ENCODE assay signal across 20 cellular contexts in the genomic region with DNA sequence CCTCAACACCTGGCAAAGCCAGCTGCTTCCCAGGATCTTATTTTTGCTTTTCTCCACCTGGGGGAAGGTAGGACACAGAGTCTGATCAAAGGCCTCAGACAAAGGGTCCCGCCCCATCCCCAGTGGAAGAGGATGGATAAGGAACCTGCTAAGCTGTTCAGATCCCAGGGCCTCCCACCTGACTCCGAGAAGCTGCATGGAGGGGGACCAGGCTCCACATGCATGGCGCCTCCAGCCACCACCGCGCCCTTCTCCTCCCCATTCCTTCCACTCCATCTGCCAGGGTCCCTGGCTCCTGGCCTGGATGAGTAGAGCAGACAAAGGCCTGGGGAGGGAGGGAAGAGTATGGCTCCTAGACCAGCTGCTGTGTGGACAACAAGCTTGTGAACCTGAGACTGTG. TPM values are rescaled to one million over a fixed set of nuclear protein-coding genes. Genes with fewer than 3 reads are reported as not detected.
DNase-seq lines count a peak whose midpoint lies in the region; ATAC-seq, FAIRE-seq and TF ChIP-seq lines count a peak whose summit lies in the region.
"Had no signal": no experiment of that assay in that cellular context is flagged by ENCODE, and none has a peak within 500 bp of the region (broad histone marks: within the 10 kb centered on the region; RNA-seq: fewer than 3 reads in every experiment).

No MANE protein-coding gene starts in this region.

- no peak overlapping the region for H2BK12ac ChIP-seq in H1 (ENCODE audit: low read depth, low read length)
- H2BK12ac ChIP-seq in neuronal stem cell (ENCODE audit: low read length) = peak overlapping the region; percentile 30

- no peak for TF ChIP-seq CTCF in H1 (IDR thresholded peaks at IDR 0.05; ENCODE audit: control extremely low read depth in 1 of 3, insufficient read depth in 1 of 3, low read depth in 1 of 3, low read length in 3 of 3)

- no peak for TF ChIP-seq EP300 in H1 (IDR thresholded peaks at IDR 0.05; ENCODE audit: borderline replicate concordance in 1 of 2, low read depth in 2 of 2, low read length in 2 of 2)

- H3K27me3 ChIP-seq in H1 (replicated peaks in 1 of 4; ENCODE audit: control insufficient read depth in 3 of 4, extremely low read depth in 1 of 4, insufficient read depth in 3 of 4, low read length in 3 of 4) (no peaks in the 10 kb centered on the region), neuronal stem cell (ENCODE audit: control insufficient read depth in 3 of 3, insufficient read depth in 3 of 3, low read depth in 1 of 3, low read length in 3 of 3) (no peaks in the 10 kb centered on the region), MG63 (no peaks in the 10 kb centered on the region)
- H3K27me3 ChIP-seq: BE2C, Peyer's patch had no signal

- no peak for FAIRE-seq in H1 (lab: Jason Lieb, UNC)
- FAIRE-seq: A204.1 had no signal

- H3K4me2 ChIP-seq in H1 (ENCODE audit: insufficient read depth in 1 of 2, low read depth in 2 of 2, low read length in 2 of 2) = no peak overlapping the region
- no peak overlapping the region for H3K4me2 ChIP-seq in neuronal stem cell (ENCODE audit: insufficient read depth, low read length, poor library complexity, severe bottlenecking)
- H3K4me2 ChIP-seq: KMS-11 had no signal

- no peak overlapping the region for H4K8ac ChIP-seq in H1 (ENCODE audit: extremely low read depth, insufficient read depth, low read length)
- H4K8ac ChIP-seq in neuronal stem cell (ENCODE audit: low read depth, low read length) = no peak overlapping the region

- H3K23me2 ChIP-seq in H1 (ENCODE audit: low read depth, low read length) = no peaks in the 10 kb centered on the region

- 81% methylated on average over 5 of the region's 5 CpGs; no CpG with 5 or more reads in 1 of the 2 experiments for WGBS in H1 (ENCODE audit: extremely low coverage in 1 of 2, insufficient coverage in 1 of 2, insufficient read length in 1 of 2, insufficient replicate concordance in 2 of 2, low coverage in 1 of 2, low lambda C conversion rate in 2 of 2, missing lambda C conversion rate in 1 of 2), 2 experiments
- no CpG with 5 or more reads among the region's 5 CpGs for WGBS in neuronal stem cell (ENCODE audit: extremely low coverage in 2 of 2, insufficient read length in 2 of 2, insufficient replicate concordance in 1 of 2), 2 donors

- H2AFZ ChIP-seq in H1 (ENCODE audit: low read length) (no peak overlapping the region), neuronal stem cell (ENCODE audit: low read length) (no peak overlapping the region)

- DNase-seq in NCI-H2029 (lab: John Stamatoyannopoulos, UW) = peak; percentile 15
- no peak for DNase-seq in NCI-H2029 treated with DMSO at 0.1 percent for 48 hours (lab: John Stamatoyannopoulos, UW)
- DNase-seq in NCI-H1092 treated with DMSO at 0.1 percent for 48 hours (lab: John Stamatoyannopoulos, UW) = peak; percentile 36
- no peak for DNase-seq in H1 (ENCODE audit: low read depth in 1 of 2, low spot score in 2 of 2)
- DNase-seq in neuronal stem cell (ENCODE audit: low spot score) = no peak
- no peak for DNase-seq in MG63
- DNase-seq in kidney glomerular epithelial cell (lab: John Stamatoyannopoulos, UW) = no peak
- DNase-seq: BE2C; CD4-positive, CD25-positive, alpha-beta regulatory T cell; COR-L47; H9; NCI-H510A treated with DMSO at 0.1 percent for 48 hours; Peyer's patch; T-helper 17 cell had no signal

- no peaks in the 10 kb centered on the region for H3K79me2 ChIP-seq in H1 (ENCODE audit: control insufficient read depth in 1 of 2, insufficient read depth in 2 of 2, low read length in 2 of 2)

- H2BK120ac ChIP-seq in H1 (replicated peaks; ENCODE audit: low read depth, low read length) (no peak overlapping the region), neuronal stem cell (ENCODE audit: low read depth, low read length) (peak overlapping the region; percentile 32)

- ATAC-seq in HG03521 (IDR thresholded peaks at IDR 0.05; ENCODE audit: unreplicated experiment) = no peak
- ATAC-seq: Right ventricle myocardium inferior, T-helper 17 cell had no signal

- H4K91ac ChIP-seq in H1 (replicated peaks; ENCODE audit: insufficient read length, low read length) (peak overlapping the region; percentile 44), neuronal stem cell (ENCODE audit: low read depth, low read length, poor library complexity) (no peak overlapping the region)

- H3K4ac ChIP-seq in H1 (replicated peaks; ENCODE audit: insufficient read length, low read depth, low read length) (no peak overlapping the region), neuronal stem cell (ENCODE audit: low read length) (no peak overlapping the region)

- H3K4me1 ChIP-seq in H1 (replicated peaks in 1 of 4; ENCODE audit: control insufficient read depth in 3 of 4, insufficient read depth in 4 of 4, low read length in 3 of 4) = peaks cover 8 to 31% (median 25%) of the 10 kb centered on the region in 4 experiments
- peaks cover 45 to 56% of the 10 kb centered on the region in 2 donors for H3K4me1 ChIP-seq in neuronal stem cell (ENCODE audit: control insufficient read depth in 2 of 2, insufficient read depth in 1 of 2, low read depth in 1 of 2, low read length in 2 of 2)

- H3K14ac ChIP-seq in H1 (ENCODE audit: insufficient read length) = no peak overlapping the region
- no peak overlapping the region for H3K14ac ChIP-seq in neuronal stem cell (ENCODE audit: low read length)

- no peak for TF ChIP-seq POLR2A in H1 (IDR thresholded peaks at IDR 0.05; ENCODE audit: control extremely low read depth in 1 of 2, low read depth in 2 of 2, low read length in 2 of 2)

- H3K9ac ChIP-seq in H1 (replicated peaks in 1 of 4; ENCODE audit: extremely low read depth in 1 of 4, low read depth in 3 of 4, low read length in 3 of 4) (no peak overlapping the region), neuronal stem cell (ENCODE audit: low read depth, low read length, poor library complexity) (no peak overlapping the region)
- H3K9ac ChIP-seq: KMS-11 had no signal

- H3K56ac ChIP-seq in H1 (replicated peaks; ENCODE audit: insufficient read length, low read depth, low read length) = no peak overlapping the region

- POLR2A ChIA-PET in H1 (lab: Charles Lee; ENCODE audit: partially characterized antibody) = interaction anchor here (1.4 kb wide), 1 partner anchor 102 kb away, joined by 3 read pairs; no protein-coding TSS in a partner anchor

- no peak overlapping the region for H4K5ac ChIP-seq in H1 (ENCODE audit: insufficient read length, low read depth, low read length)

- no peak overlapping the region for H2BK20ac ChIP-seq in H1 (ENCODE audit: low read length)

- no peak for TF ChIP-seq RAD21 in H1 (IDR thresholded peaks at IDR 0.05 in 1 of 2, conservative IDR thresholded peaks at IDR 0.05 in 1 of 2; ENCODE audit: low read depth in 2 of 2, low read length in 2 of 2)

- no peak overlapping the region for H3K18ac ChIP-seq in H1 (ENCODE audit: extremely low read depth, low read length)
- peak overlapping the region; percentile 5 for H3K18ac ChIP-seq in neuronal stem cell (ENCODE audit: low read length)

- H2BK15ac ChIP-seq in H1 (ENCODE audit: low read length) (no peak overlapping the region), neuronal stem cell (ENCODE audit: low read length) (no peak overlapping the region)

- no peaks in the 10 kb centered on the region for H3K36me3 ChIP-seq in H1 (ENCODE audit: control insufficient read depth in 2 of 4, insufficient read depth in 4 of 4, low read length in 3 of 4)
- no peaks in the 10 kb centered on the region for H3K36me3 ChIP-seq in neuronal stem cell (replicated peaks in 1 of 2; ENCODE audit: control insufficient read depth in 2 of 2, insufficient read depth in 2 of 2, low read length in 2 of 2)
- no peaks in the 10 kb centered on the region for H3K36me3 ChIP-seq in MG63
- H3K36me3 ChIP-seq: BE2C, Peyer's patch had no signal

- H3K9me3 ChIP-seq in H1 (ENCODE audit: insufficient read depth in 2 of 2, low read depth in 1 of 2, low read length in 1 of 2) (no peaks in the 10 kb centered on the region), neuronal stem cell (replicated peaks in 1 of 2; ENCODE audit: control insufficient read depth in 2 of 2, insufficient read depth in 1 of 2, low read depth in 1 of 2, low read length in 2 of 2) (no peaks in the 10 kb centered on the region), MG63 (no peaks in the 10 kb centered on the region)
- H3K9me3 ChIP-seq: BE2C, Peyer's patch had no signal

- H3K4me3 ChIP-seq in H1 (ENCODE audit: extremely low read depth in 1 of 4, insufficient read depth in 2 of 4, low read depth in 3 of 4, low read length in 4 of 4) (no peak overlapping the region), neuronal stem cell (ENCODE audit: low read length in 2 of 2) (no peak overlapping the region), MG63 (no peak overlapping the region)
- H3K4me3 ChIP-seq: Peyer's patch had no signal

- H3K23ac ChIP-seq in H1 (ENCODE audit: insufficient read length) (no peak overlapping the region), neuronal stem cell (ENCODE audit: low read depth, low read length, poor library complexity) (no peak overlapping the region)

- H4K20me1 ChIP-seq in H1 (replicated peaks in 1 of 2; ENCODE audit: control insufficient read depth in 1 of 2, insufficient read depth in 2 of 2, low read length in 2 of 2) = no peaks in the 10 kb centered on the region

- CTCF ChIA-PET in H1 (lab: Charles Lee; ENCODE audit: partially characterized antibody) = interaction anchor here (1.7 to 5.6 kb wide), 4 partner anchors 8 to 103 kb away, joined by 7 to 42 read pairs (median 15); no protein-coding TSS in a partner anchor

- no peak overlapping the region for H2BK5ac ChIP-seq in H1 (ENCODE audit: low read depth, low read length)
- H2BK5ac ChIP-seq in neuronal stem cell (ENCODE audit: low read length) = no peak overlapping the region

- H2AK5ac ChIP-seq in H1 (ENCODE audit: low read depth, low read length) (no peak overlapping the region), neuronal stem cell (ENCODE audit: low read depth, low read length) (peak overlapping the region; percentile 64)

- no peaks in the 10 kb centered on the region for H3K79me1 ChIP-seq in H1 (ENCODE audit: low read depth, low read length)
- no peaks in the 10 kb centered on the region for H3K79me1 ChIP-seq in neuronal stem cell (ENCODE audit: low read depth, low read length)

- H3K27ac ChIP-seq in H1 (ENCODE audit: low read depth, low read length) = no peak overlapping the region
- no peak overlapping the region for H3K27ac ChIP-seq in neuronal stem cell (replicated peaks; ENCODE audit: low read length)
- H3K27ac ChIP-seq: KMS-11, Peyer's patch had no signal

RNA-seq across cellular contexts. Expression of a gene that starts 20.0 kb away (rescaled TPM):
- 385 and 388 TPM in 2 replicates for total RNA-seq in H1 (2021; fragmentation: NEBNext Ultra II Directional; extraction: Animal tissue kit (Norgen Biotek cat#: 25700))
- polyA plus RNA-seq in H1 (2011; rRNA removed) = 600 and 655 TPM in 2 replicates
- polyA plus RNA-seq in H1 (2011; cell fraction: cytosol; rRNA removed) = 622 TPM
- polyA plus RNA-seq in H1 (2011; cell fraction: nucleus; rRNA removed) = 325 TPM
- polyA plus RNA-seq in H1 (2012, experiment 1 of 2) = 523 to 649 TPM (median 571 TPM) in 4 replicates
- polyA plus RNA-seq in H1 (2012, experiment 2 of 2) = 653 TPM
- polyA plus RNA-seq in H1 (2013, experiment 1 of 2) = 321 TPM
- polyA plus RNA-seq in H1 (2013, experiment 2 of 2) = 337 TPM
- polyA minus RNA-seq in H1 (2011; rRNA and poly(A)+ RNA removed) = 149 and 152 TPM in 2 replicates
- polyA minus RNA-seq in H1 (2011; cell fraction: cytosol; rRNA and poly(A)+ RNA removed) = 118 TPM
- 94.2 TPM for polyA minus RNA-seq in H1 (2011; cell fraction: nucleus; rRNA and poly(A)+ RNA removed)
- 1,930 TPM for polyA plus RNA-seq in neuronal stem cell (2013, experiment 1 of 2)
- 1,905 TPM for polyA plus RNA-seq in neuronal stem cell (2013, experiment 2 of 2)
- total RNA-seq in MG63 (2014; rRNA removed; shearing (Covaris generic); ENCODE audit: low replicate concordance) = not detected in 2 replicates
- total RNA-seq: CD4-positive, CD25-positive, alpha-beta regulatory T cell; HT-29; Right ventricle myocardium inferior; SK-MEL-5; T-helper 17 cell had no signal
- polyA plus RNA-seq: CD4-positive, CD25-positive, alpha-beta regulatory T cell had no signal

RNA-seq across cellular contexts. Expression of a gene that starts 20.8 kb away (rescaled TPM):
- 44.2 and 44.7 TPM in 2 replicates for total RNA-seq in H1 (2021; fragmentation: NEBNext Ultra II Directional; extraction: Animal tissue kit (Norgen Biotek cat#: 25700))
- polyA plus RNA-seq in H1 (2011; rRNA removed) = 42.3 and 77.7 TPM in 2 replicates
- polyA plus RNA-seq in H1 (2011; cell fraction: cytosol; rRNA removed) = 82.0 TPM
- polyA plus RNA-seq in H1 (2011; cell fraction: nucleus; rRNA removed) = 37.9 TPM
- 58.8 to 64.1 TPM (median 60.1 TPM) in 4 replicates for polyA plus RNA-seq in H1 (2012, experiment 1 of 2)
- 23.9 TPM for polyA plus RNA-seq in H1 (2012, experiment 2 of 2)
- 39.0 TPM for polyA plus RNA-seq in H1 (2013, experiment 1 of 2)
- 37.6 TPM for polyA plus RNA-seq in H1 (2013, experiment 2 of 2)
- 58.5 and 78.2 TPM in 2 replicates for polyA minus RNA-seq in H1 (2011; rRNA and poly(A)+ RNA removed)
- 44.5 TPM for polyA minus RNA-seq in H1 (2011; cell fraction: cytosol; rRNA and poly(A)+ RNA removed)
- polyA minus RNA-seq in H1 (2011; cell fraction: nucleus; rRNA and poly(A)+ RNA removed) = 22.7 TPM
- polyA plus RNA-seq in neuronal stem cell (2013, experiment 1 of 2) = 34.0 TPM
- polyA plus RNA-seq in neuronal stem cell (2013, experiment 2 of 2) = 34.5 TPM
- 188 and 259 TPM in 2 replicates for total RNA-seq in MG63 (2014; rRNA removed; shearing (Covaris generic); ENCODE audit: low replicate concordance)

RNA-seq across cellular contexts. Expression of a gene that starts 55.8 kb away (rescaled TPM):
- total RNA-seq in H1 (2021; fragmentation: NEBNext Ultra II Directional; extraction: Animal tissue kit (Norgen Biotek cat#: 25700)) = 2.5 and 3.6 TPM in 2 replicates
- polyA plus RNA-seq in H1 (2011; rRNA removed) = 5.1 and 6.2 TPM in 2 replicates
- polyA plus RNA-seq in H1 (2011; cell fraction: cytosol; rRNA removed) = 7.2 TPM
- polyA plus RNA-seq in H1 (2011; cell fraction: nucleus; rRNA removed) = 12.6 TPM
- polyA plus RNA-seq in H1 (2012, experiment 1 of 2) = 6.0 to 8.0 TPM (median 6.6 TPM) in 4 replicates
- 0.89 TPM for polyA plus RNA-seq in H1 (2012, experiment 2 of 2)
- polyA plus RNA-seq in H1 (2013, experiment 1 of 2) = 0.83 TPM
- 0.61 TPM for polyA plus RNA-seq in H1 (2013, experiment 2 of 2)
- 6.7 and 6.9 TPM in 2 replicates for polyA minus RNA-seq in H1 (2011; rRNA and poly(A)+ RNA removed)
- 4.8 TPM for polyA minus RNA-seq in H1 (2011; cell fraction: cytosol; rRNA and poly(A)+ RNA removed)
- 10.0 TPM for polyA minus RNA-seq in H1 (2011; cell fraction: nucleus; rRNA and poly(A)+ RNA removed)
- 0.08 TPM for polyA plus RNA-seq in neuronal stem cell (2013, experiment 1 of 2)
- 0.06 TPM for polyA plus RNA-seq in neuronal stem cell (2013, experiment 2 of 2)
- not detected in 2 replicates for total RNA-seq in MG63 (2014; rRNA removed; shearing (Covaris generic); ENCODE audit: low replicate concordance)

Comparison
In these comparisons a context has a peak if more than half of its experiments do, and no peak if none do; other contexts are left out.
1. DNase-seq: peak in NCI-H2029 (single experiment) and NCI-H1092 treated with DMSO at 0.1 percent for 48 hours (single experiment); none in NCI-H2029 treated with DMSO at 0.1 percent for 48 hours (single experiment), H1 (0 of 2), neuronal stem cell (single experiment), MG63 (single experiment) and kidney glomerular epithelial cell (single experiment).
2. RNA of a gene that starts 20.0 kb away (total RNA-seq): 385 to 388 TPM in H1; not detected in MG63; every median in the first group is over 100 times any median in the second.